In genomic region chr7:77223261-77223660, GRCh38 we compare ENCODE assay signal across 15 cellular contexts. TPM values are rescaled to one million over a fixed set of nuclear protein-coding genes. Genes with fewer than 3 reads are reported as not detected.
"Had no signal": no experiment of that assay in that cellular context is flagged by ENCODE, and none has a peak within 500 bp of the region (broad histone marks: within the 10 kb centered on the region; RNA-seq: fewer than 3 reads in every experiment).

No MANE protein-coding gene starts in this region.

- H3K27me3 ChIP-seq: left lung, right lobe of liver had no signal

- H3K27ac Mint-ChIP-seq: activated naive CD4-positive, alpha-beta T cell treated with anti-CD3 and anti-CD28 coated beads for 36 hours; activated T-helper 2 cell treated with anti-CD3 and anti-CD28 coated beads, Interferon-gamma antibody, Interleukin-2, Interleukin-4, amounts not matched to agents 10 μg/mL and 5 μg/mL and 100 μg/mL, durations not matched to agents 14 hours and 24 hours and 36 hours; stimulated activated effector memory CD8-positive, alpha-beta T cell treated with anti-CD3 and anti-CD28 coated beads, Interleukin-12 subunit alpha, Interleukin-12 subunit beta, amount 100 ng/mL, for 72 hours; T-helper 1 cell treated with Interleukin-12 subunit alpha and Interleukin-12 subunit beta and Interleukin-4 antibody, amounts not matched to agents 30 μg/mL and 1 μg/mL, for 36 hours had no signal

- H3K4me3 Mint-ChIP-seq: activated naive CD4-positive, alpha-beta T cell treated with anti-CD3 and anti-CD28 coated beads for 36 hours; stimulated activated effector memory CD8-positive, alpha-beta T cell treated with anti-CD3 and anti-CD28 coated beads, Interleukin-12 subunit alpha, Interleukin-12 subunit beta, amount 100 ng/mL, for 72 hours; T-helper 1 cell treated with Interleukin-12 subunit alpha and Interleukin-12 subunit beta and Interleukin-4 antibody, amounts not matched to agents 30 μg/mL and 1 μg/mL, for 36 hours had no signal

- H3K4me3 ChIP-seq: left lung, mucosa of descending colon, prostate gland, right lobe of liver, thoracic aorta had no signal

- FAIRE-seq: colon, keratinocyte had no signal

- H3K36me3 Mint-ChIP-seq: stimulated activated effector memory CD8-positive, alpha-beta T cell treated with anti-CD3 and anti-CD28 coated beads, Interleukin-12 subunit alpha, Interleukin-12 subunit beta, amount 100 ng/mL, for 72 hours had no signal

- H3K4me1 Mint-ChIP-seq: stimulated activated effector memory CD8-positive, alpha-beta T cell treated with anti-CD3 and anti-CD28 coated beads, Interleukin-12 subunit alpha, Interleukin-12 subunit beta, amount 100 ng/mL, for 72 hours had no signal

- ATAC-seq: esophagus mucosa; left lung; mucosa of descending colon; stimulated activated effector memory CD8-positive, alpha-beta T cell treated with anti-CD3 and anti-CD28 coated beads, Interleukin-12 subunit alpha, Interleukin-12 subunit beta, amount 100 ng/mL, for 72 hours had no signal

- H3K36me3 ChIP-seq: left lung, prostate gland, right lobe of liver, thoracic aorta, WERI-Rb-1 had no signal

- DNase-seq: activated CD4-positive, alpha-beta T cell treated with anti-CD3 and anti-CD28 coated beads, Interleukin-2, amount 50 U/mL, for 48 hours; activated naive CD4-positive, alpha-beta T cell treated with anti-CD3 and anti-CD28 coated beads for 36 hours; left lung; mucosa of descending colon; right lobe of liver; stimulated activated CD4-positive, alpha-beta T cell treated with anti-CD3 and anti-CD28 coated beads, Interleukin-1b, Interleukin-23, amount 100 ng/mL, for 48 hours; WERI-Rb-1 had no signal

RNA-seq across cellular contexts. Expression of gene FGL2, which starts 23.6 kb away (rescaled TPM):
- total RNA-seq: activated naive CD4-positive, alpha-beta T cell treated with anti-CD3 and anti-CD28 coated beads for 36 hours had no signal
